Comparison of ENCODE assay signal across 11 cellular contexts in the genomic region with DNA sequence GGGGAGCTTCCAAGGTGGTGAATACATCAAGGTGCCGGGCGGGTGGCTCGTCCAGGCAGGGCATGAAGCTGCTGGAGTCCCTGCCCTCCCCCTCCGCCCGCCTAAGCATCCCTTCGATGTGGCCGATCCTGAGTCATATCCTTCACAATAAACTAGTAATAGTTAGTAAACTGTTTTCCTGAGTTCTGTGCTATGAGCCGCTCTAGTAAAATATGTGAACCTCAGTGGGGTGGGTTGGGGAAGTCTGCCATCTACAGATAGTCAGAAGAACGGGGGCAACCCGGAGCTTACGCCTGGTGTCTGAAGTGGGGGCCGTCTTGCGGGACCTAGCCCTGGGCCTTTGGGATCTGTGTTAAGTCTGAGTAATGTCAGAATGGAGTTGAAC. TPM values are rescaled to one million over a fixed set of nuclear protein-coding genes. Genes with fewer than 3 reads are reported as not detected.
DNase-seq lines count a peak whose midpoint lies in the region; ATAC-seq and TF ChIP-seq lines count a peak whose summit lies in the region.
"Had no signal": no experiment of that assay in that cellular context is flagged by ENCODE, and none has a peak within 500 bp of the region (broad histone marks: within the 10 kb centered on the region; RNA-seq: fewer than 3 reads in every experiment).

No MANE protein-coding gene starts in this region.

- no peaks in the 10 kb centered on the region for H3K36me3 ChIP-seq in mucosa of descending colon (ENCODE audit: low read depth)
- H3K36me3 ChIP-seq: thoracic aorta had no signal

- H3K9me3 ChIP-seq in mucosa of descending colon = no peaks in the 10 kb centered on the region
- H3K9me3 ChIP-seq: thoracic aorta had no signal

- H3K36me3 Mint-ChIP-seq in IgD-negative memory B cell = peaks cover 1% of the 10 kb centered on the region
- H3K36me3 Mint-ChIP-seq: activated naive CD8-positive, alpha-beta T cell treated with anti-CD3 and anti-CD28 coated beads for 36 hours had no signal

- H3K27me3 Mint-ChIP-seq in IgD-negative memory B cell = peaks cover 15% of the 10 kb centered on the region

- H3K4me3 ChIP-seq in choroid plexus epithelial cell (ENCODE audit: low read depth, low read length) = no peak overlapping the region
- H3K4me3 ChIP-seq in mucosa of descending colon = no peak overlapping the region
- H3K4me3 ChIP-seq: thoracic aorta had no signal

- intact Hi-C loops in mucosa of descending colon (cut with DNase I, micrococcal nuclease) = no loop called here

- H3K27ac Mint-ChIP-seq in IgD-negative memory B cell = peak overlapping the region in 2 of 3 donors; percentile 44 to 68
- H3K27ac Mint-ChIP-seq: activated naive CD8-positive, alpha-beta T cell treated with anti-CD3 and anti-CD28 coated beads for 36 hours had no signal

- peak overlapping the region in 1 of 4 donors; percentile 82 for H3K4me3 Mint-ChIP-seq in IgD-negative memory B cell
- H3K4me3 Mint-ChIP-seq: activated naive CD8-positive, alpha-beta T cell treated with anti-CD3 and anti-CD28 coated beads for 36 hours had no signal

- peaks cover 2% of the 10 kb centered on the region for H3K4me1 ChIP-seq in mucosa of descending colon (ENCODE audit: low read depth)

- TF ChIP-seq CTCF in choroid plexus epithelial cell (conservative IDR thresholded peaks at IDR 0.05; ENCODE audit: low read depth, low read length) (peak; percentile 59), mucosa of descending colon (IDR thresholded peaks at IDR 0.05) (no peak)

- no peaks in the 10 kb centered on the region for H3K9me3 Mint-ChIP-seq in IgD-negative memory B cell
- H3K9me3 Mint-ChIP-seq: activated naive CD8-positive, alpha-beta T cell treated with anti-CD3 and anti-CD28 coated beads for 36 hours had no signal

- H3K4me1 Mint-ChIP-seq in IgD-negative memory B cell = peaks cover 21 to 26% (median 26%) of the 10 kb centered on the region in 3 donors

- DNase-seq in AG08396 (ENCODE audit: low spot score) (peak; percentile 71), choroid plexus epithelial cell (ENCODE audit: low read depth) (peak; percentile 79), mucosa of descending colon (no peak), HuH-7.5 (ENCODE audit: low spot score) (no peak), dedifferentiated amniotic fluid mesenchymal stem cell (ENCODE audit: extremely low spot score) (no peak)
- DNase-seq in central memory CD4-positive, alpha-beta T cell = no peak
- no peak for DNase-seq in stimulated activated CD8-positive, alpha-beta memory T cell treated with anti-CD3 and anti-CD28 coated beads, Interleukin-4, amount 100 ng/mL, for 48 hours
- DNase-seq: activated naive CD8-positive, alpha-beta T cell treated with anti-CD3 and anti-CD28 coated beads for 36 hours; DMS79 had no signal

- ATAC-seq in mucosa of descending colon = peak; percentile 39

RNA-seq across cellular contexts. Expression of a gene that starts 21.6 kb away (rescaled TPM):
- 3.5 TPM for polyA plus RNA-seq in IgD-negative memory B cell
- total RNA-seq in mucosa of descending colon = 10 to 100 TPM in 2 of 3 donors, 1 to 10 TPM in 1; 9.4 to 29.1 (median 17.8) TPM

RNA-seq across cellular contexts. Expression of a gene that starts 53.0 kb away (rescaled TPM):
- polyA plus RNA-seq in IgD-negative memory B cell = 5.6 TPM
- 10 to 100 TPM in 1 of 3 donors, 1 to 10 TPM in 2; 7.4 to 10.3 (median 8.3) TPM for total RNA-seq in mucosa of descending colon

Comparison
In these comparisons a context has a peak if more than half of its experiments do, and no peak if none do; other contexts are left out.
1. DNase-seq: peak in AG08396 (single experiment) and choroid plexus epithelial cell (single experiment); none in mucosa of descending colon (0 of 3), central memory CD4-positive, alpha-beta T cell (single experiment), stimulated activated CD8-positive, alpha-beta memory T cell treated with anti-CD3 and anti-CD28 coated beads, Interleukin-4, amount 100 ng/mL, for 48 hours (single experiment), HuH-7.5 (single experiment) and dedifferentiated amniotic fluid mesenchymal stem cell (single experiment).